Comparison of ENCODE assay signal across 11 cellular contexts in the genomic region with DNA sequence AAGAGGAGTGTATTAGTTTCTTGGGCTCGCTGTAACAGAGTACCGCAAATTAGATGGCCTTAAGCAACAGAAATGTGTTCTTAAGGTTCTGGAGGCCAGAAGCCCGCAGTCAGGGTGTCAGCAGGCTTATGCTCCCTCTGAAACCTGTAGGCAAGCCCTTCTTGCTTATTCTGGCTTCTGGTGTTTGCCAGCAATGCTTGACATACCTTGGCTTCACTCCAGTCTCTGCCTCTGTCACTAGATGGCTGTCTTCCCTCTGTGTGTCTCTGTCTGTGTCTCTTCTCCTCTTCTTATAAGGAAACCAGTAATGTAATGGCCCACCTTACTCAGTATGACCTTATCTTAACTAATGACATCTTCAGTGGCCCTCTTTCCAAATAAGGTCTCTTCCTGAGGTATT.
DNase-seq lines count a peak whose midpoint lies in the region; ATAC-seq, FAIRE-seq and TF ChIP-seq lines count a peak whose summit lies in the region.
"Had no signal": no experiment of that assay in that cellular context is flagged by ENCODE, and none has a peak within 500 bp of the region (broad histone marks: within the 10 kb centered on the region; RNA-seq: fewer than 3 reads in every experiment).

No MANE protein-coding gene starts in this region.

- H3K4me1 ChIP-seq in kidney (ENCODE audit: control insufficient read depth in 1 of 2, insufficient read depth in 1 of 2, low read depth in 1 of 2, low read length in 2 of 2), result peaks cover 4 to 12% of the 10 kb centered on the region in 2 donors
- H3K4me1 ChIP-seq: SJSA1 had no signal

- H3K27ac ChIP-seq in kidney (ENCODE audit: low read depth in 2 of 2, low read length in 2 of 2), result no peak overlapping the region
- H3K27ac ChIP-seq: SJSA1 had no signal

- POLR2A ChIA-PET in activated CD4-positive, alpha-beta memory T cell treated with anti-CD3 and anti-CD28 coated beads, Interleukin-2, amount 10 ng/mL, durations not matched to agents 7 days and 5 days (lab: Charles Lee), result no interaction called here

- DNase-seq in AG08395 (ENCODE audit: low spot score) (peak; percentile 52), astrocyte of the hippocampus (ENCODE audit: low read depth, low spot score) (peak; percentile 65), kidney (no peak), posterior cingulate gyrus (no peak), GDM1 (lab: John Stamatoyannopoulos, UW) (no peak)
- no peak for DNase-seq in activated CD4-positive, alpha-beta memory T cell treated with anti-CD3 and anti-CD28 coated beads, Interleukin-2, amount 10 ng/mL, durations not matched to agents 7 days and 5 days
- DNase-seq: DMS79 had no signal

- FAIRE-seq in kidney (lab: Jason Lieb, UNC), result no peak

- no peak overlapping the region for H3K4me3 Mint-ChIP-seq in activated CD4-positive, alpha-beta memory T cell treated with anti-CD3 and anti-CD28 coated beads, Interleukin-2, amount 10 ng/mL, durations not matched to agents 7 days and 5 days
- H3K4me3 Mint-ChIP-seq: activated naive CD4-positive, alpha-beta T cell treated with anti-CD3 and anti-CD28 coated beads, Interleukin-2, amount 50 U/mL, for 24 hours had no signal

- TF ChIP-seq RAD21 in Ishikawa (IDR thresholded peaks at IDR 0.05; ENCODE audit: low read depth), result peak; percentile 11; the same call in 1 of the 2 replicates

- H3K36me3 ChIP-seq in kidney (ENCODE audit: control insufficient read depth in 1 of 2, insufficient read depth in 2 of 2, low read length in 2 of 2), result no peaks in the 10 kb centered on the region
- H3K36me3 ChIP-seq: SJSA1 had no signal

- H3K27ac Mint-ChIP-seq in activated CD4-positive, alpha-beta memory T cell treated with anti-CD3 and anti-CD28 coated beads, Interleukin-2, amount 10 ng/mL, durations not matched to agents 7 days and 5 days, result no peak overlapping the region
- H3K27ac Mint-ChIP-seq: activated naive CD4-positive, alpha-beta T cell treated with anti-CD3 and anti-CD28 coated beads, Interleukin-2, amount 50 U/mL, for 24 hours had no signal

- no peak for TF ChIP-seq EP300 in Ishikawa (IDR thresholded peaks at IDR 0.05; ENCODE audit: borderline replicate concordance)

- ATAC-seq in GM19023 (IDR thresholded peaks at IDR 0.05; ENCODE audit: unreplicated experiment), result no peak

- H3K9ac ChIP-seq in kidney (ENCODE audit: low read length in 2 of 2), result no peak overlapping the region

- H3K4me1 Mint-ChIP-seq in activated CD4-positive, alpha-beta memory T cell treated with anti-CD3 and anti-CD28 coated beads, Interleukin-2, amount 10 ng/mL, durations not matched to agents 7 days and 5 days, result no peaks in the 10 kb centered on the region
- H3K4me1 Mint-ChIP-seq: activated naive CD4-positive, alpha-beta T cell treated with anti-CD3 and anti-CD28 coated beads, Interleukin-2, amount 50 U/mL, for 24 hours had no signal

- CTCF ChIA-PET in activated CD4-positive, alpha-beta memory T cell treated with anti-CD3 and anti-CD28 coated beads, Interleukin-2, amount 10 ng/mL, durations not matched to agents 7 days and 5 days (lab: Charles Lee), result no interaction called here

- peak; percentile 24 for TF ChIP-seq CTCF in kidney (IDR thresholded peaks at IDR 0.05; ENCODE audit: borderline replicate concordance, extremely low read depth, insufficient read depth)

- no peaks in the 10 kb centered on the region for H3K9me3 ChIP-seq in kidney (ENCODE audit: control insufficient read depth in 1 of 2, low read length in 2 of 2)
- H3K9me3 ChIP-seq: SJSA1 had no signal

- H3K9me3 Mint-ChIP-seq in activated CD4-positive, alpha-beta memory T cell treated with anti-CD3 and anti-CD28 coated beads, Interleukin-2, amount 10 ng/mL, durations not matched to agents 7 days and 5 days, result no peaks in the 10 kb centered on the region
- H3K9me3 Mint-ChIP-seq: activated naive CD4-positive, alpha-beta T cell treated with anti-CD3 and anti-CD28 coated beads, Interleukin-2, amount 50 U/mL, for 24 hours had no signal

- H3K4me3 ChIP-seq in kidney (ENCODE audit: low read length in 2 of 2), result no peak overlapping the region
- H3K4me3 ChIP-seq: SJSA1 had no signal

- intact Hi-C loops in kidney (cut with DNase I), result no loop called here
- intact Hi-C loops in posterior cingulate gyrus (cut with DNase I), result no loop called here

- no peaks in the 10 kb centered on the region for H3K27me3 Mint-ChIP-seq in activated CD4-positive, alpha-beta memory T cell treated with anti-CD3 and anti-CD28 coated beads, Interleukin-2, amount 10 ng/mL, durations not matched to agents 7 days and 5 days
- H3K27me3 Mint-ChIP-seq: activated naive CD4-positive, alpha-beta T cell treated with anti-CD3 and anti-CD28 coated beads, Interleukin-2, amount 50 U/mL, for 24 hours had no signal

- H3K36me3 Mint-ChIP-seq in activated CD4-positive, alpha-beta memory T cell treated with anti-CD3 and anti-CD28 coated beads, Interleukin-2, amount 10 ng/mL, durations not matched to agents 7 days and 5 days (ENCODE audit: low read depth), result peaks cover 6% of the 10 kb centered on the region

TF ChIP-seq in Ishikawa, 13 proteins besides CTCF, POLR2A, EP300 and RAD21:
- TF ChIP-seq NFIC (IDR thresholded peaks at IDR 0.05), result no peak
- TF ChIP-seq CREB1 (IDR thresholded peaks at IDR 0.05; ENCODE audit: low read depth), result no peak
- TF ChIP-seq EGR1 (IDR thresholded peaks at IDR 0.05), result no peak
- no peak for TF ChIP-seq TAF1 (IDR thresholded peaks at IDR 0.05; ENCODE audit: low read depth)
- TF ChIP-seq TEAD4 (IDR thresholded peaks at IDR 0.05), result no peak
- TF ChIP-seq CEBPB (IDR thresholded peaks at IDR 0.05), result no peak
- TF ChIP-seq, protein P1, sequence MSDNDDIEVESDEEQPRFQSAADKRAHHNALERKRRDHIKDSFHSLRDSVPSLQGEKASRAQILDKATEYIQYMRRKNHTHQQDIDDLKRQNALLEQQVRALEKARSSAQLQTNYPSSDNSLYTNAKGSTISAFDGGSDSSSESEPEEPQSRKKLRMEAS (IDR thresholded peaks at IDR 0.05), result no peak
- no peak for TF ChIP-seq REST (IDR thresholded peaks at IDR 0.05; ENCODE audit: low read depth)
- TF ChIP-seq TCF12 (IDR thresholded peaks at IDR 0.05; ENCODE audit: low read depth), result no peak
- TF ChIP-seq ZBTB7A (IDR thresholded peaks at IDR 0.05; ENCODE audit: low read depth), result no peak
- TF ChIP-seq, protein P2, sequence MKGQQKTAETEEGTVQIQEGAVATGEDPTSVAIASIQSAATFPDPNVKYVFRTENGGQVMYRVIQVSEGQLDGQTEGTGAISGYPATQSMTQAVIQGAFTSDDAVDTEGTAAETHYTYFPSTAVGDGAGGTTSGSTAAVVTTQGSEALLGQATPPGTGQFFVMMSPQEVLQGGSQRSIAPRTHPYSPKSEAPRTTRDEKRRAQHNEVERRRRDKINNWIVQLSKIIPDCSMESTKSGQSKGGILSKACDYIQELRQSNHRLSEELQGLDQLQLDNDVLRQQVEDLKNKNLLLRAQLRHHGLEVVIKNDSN (IDR thresholded peaks at IDR 0.05), result no peak
- TF ChIP-seq YY1 (IDR thresholded peaks at IDR 0.05; ENCODE audit: low read depth), result no peak
- TF ChIP-seq FOXM1 (IDR thresholded peaks at IDR 0.05; ENCODE audit: borderline replicate concordance, low read depth), result no peak

Comparison
In these comparisons a context has a peak if more than half of its experiments do, and no peak if none do; other contexts are left out.
1. DNase-seq: peak in AG08395 (single experiment) and astrocyte of the hippocampus (single experiment); none in kidney (single experiment), activated CD4-positive, alpha-beta memory T cell treated with anti-CD3 and anti-CD28 coated beads, Interleukin-2, amount 10 ng/mL, durations not matched to agents 7 days and 5 days (single experiment), posterior cingulate gyrus (0 of 10) and GDM1 (single experiment).